In the genomic region with DNA sequence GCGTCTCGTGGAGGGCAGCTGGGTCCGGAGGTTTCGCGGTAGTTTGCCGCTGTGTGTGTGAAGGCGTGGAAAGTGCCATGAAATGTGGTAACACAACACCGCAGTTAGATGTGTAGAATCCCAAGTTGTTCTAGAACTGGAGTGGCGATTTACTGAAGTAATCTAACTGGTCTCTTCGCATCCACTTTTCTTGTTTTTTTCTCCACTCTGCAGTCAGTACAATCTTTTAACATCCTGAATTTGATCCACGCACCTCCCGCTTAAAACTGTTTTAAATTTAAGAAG, we compare ENCODE assay signal across 8 cellular contexts. TPM values are rescaled to one million over a fixed set of nuclear protein-coding genes. Genes with fewer than 3 reads are reported as not detected.
DNase-seq lines count a peak whose midpoint lies in the region; ATAC-seq and TF ChIP-seq lines count a peak whose summit lies in the region.

No MANE protein-coding gene starts in this region.

- peaks cover 4% of the 10 kb centered on the region for H3K9me3 Mint-ChIP-seq in dendritic cell treated with granulocyte-macrophage colony-stimulating factor and Interleukin-4, amounts not matched to agents 40 ng/mL and 50 ng/mL, for 4 days
- H3K9me3 Mint-ChIP-seq in nephron = peaks cover 10% of the 10 kb centered on the region

- peak overlapping the region; percentile 83 for H3K4me3 ChIP-seq in NB4 (ENCODE audit: low read depth, low read length)

- H3K27me3 Mint-ChIP-seq in dendritic cell treated with granulocyte-macrophage colony-stimulating factor and Interleukin-4, amounts not matched to agents 40 ng/mL and 50 ng/mL, for 4 days = no peaks in the 10 kb centered on the region
- H3K27me3 Mint-ChIP-seq in nephron (ENCODE audit: low read depth) = no peaks in the 10 kb centered on the region

- peaks cover 34% of the 10 kb centered on the region for H3K4me1 Mint-ChIP-seq in dendritic cell treated with granulocyte-macrophage colony-stimulating factor and Interleukin-4, amounts not matched to agents 40 ng/mL and 50 ng/mL, for 4 days (ENCODE audit: low read depth)
- H3K4me1 Mint-ChIP-seq in nephron = peaks cover 29% of the 10 kb centered on the region

- H3K4me3 Mint-ChIP-seq in dendritic cell treated with granulocyte-macrophage colony-stimulating factor and Interleukin-4, amounts not matched to agents 40 ng/mL and 50 ng/mL, for 4 days = peak overlapping the region; percentile 93
- peak overlapping the region; percentile 93 to 94 (median 94) for H3K4me3 Mint-ChIP-seq in nephron

- intact Hi-C loops in dendritic cell treated with granulocyte-macrophage colony-stimulating factor and Interleukin-4, amounts not matched to agents 40 ng/mL and 50 ng/mL, for 4 days (cut with micrococcal nuclease) = loop anchor here (2.0 to 5.0 kb wide), 2 partner anchors 39 to 54 kb away; no protein-coding TSS in a partner anchor

- ATAC-seq in HG03097 (IDR thresholded peaks at IDR 0.05; ENCODE audit: low FRiP score, unreplicated experiment) = no peak

- peak overlapping the region; percentile 97 for H3K27ac Mint-ChIP-seq in dendritic cell treated with granulocyte-macrophage colony-stimulating factor and Interleukin-4, amounts not matched to agents 40 ng/mL and 50 ng/mL, for 4 days
- H3K27ac Mint-ChIP-seq in nephron = peak overlapping the region; percentile 77 to 88 (median 88)

- DNase-seq in DMS 273 (lab: John Stamatoyannopoulos, UW; ENCODE audit: unreplicated experiment) = peak; percentile 77
- DNase-seq in NB4 (ENCODE audit: low read depth) = no peak
- no peak for DNase-seq in GM19238 (ENCODE audit: insufficient read length, low spot score)
- DNase-seq in HT-29 (ENCODE audit: low spot score) = no peak
- DNase-seq in MV-4-11 (lab: John Stamatoyannopoulos, UW) = no peak

- H3K36me3 Mint-ChIP-seq in dendritic cell treated with granulocyte-macrophage colony-stimulating factor and Interleukin-4, amounts not matched to agents 40 ng/mL and 50 ng/mL, for 4 days (ENCODE audit: low read depth) = peaks cover 29% of the 10 kb centered on the region
- H3K36me3 Mint-ChIP-seq in nephron (ENCODE audit: low read depth) = peaks cover 17% of the 10 kb centered on the region

- TF ChIP-seq CTCF in NB4 (IDR thresholded peaks at IDR 0.05; ENCODE audit: low read depth, low read length) = no peak
- no peak for TF ChIP-seq CTCF in nephron (IDR thresholded peaks at IDR 0.05; ENCODE audit: unreplicated experiment in 3 of 3)

- no peak for TF ChIP-seq POLR2A in NB4 (IDR thresholded peaks at IDR 0.05; ENCODE audit: extremely low read depth, insufficient read length)

RNA-seq across cellular contexts. Expression of gene GTF2E1, which starts 0.5 kb away (rescaled TPM):
- total RNA-seq in HT-29 (2014; rRNA removed; shearing (Covaris generic)) = 7.3 and 8.9 TPM in 2 replicates

RNA-seq across cellular contexts. Expression of gene RABL3, which starts 0.7 kb away (rescaled TPM):
- total RNA-seq in HT-29 (2014; rRNA removed; shearing (Covaris generic)) = 6.8 and 13.3 TPM in 2 replicates
